In genomic region chr3:150370129-150370602, GRCh38 we compare ENCODE assay signal across 7 cellular contexts. TPM values are rescaled to one million over a fixed set of nuclear protein-coding genes. Genes with fewer than 3 reads are reported as not detected.
DNase-seq lines count a peak whose midpoint lies in the region; ATAC-seq and TF ChIP-seq lines count a peak whose summit lies in the region.

No MANE protein-coding gene starts in this region.

- H3K4me1 ChIP-seq in upper lobe of right lung, result peaks cover 9% of the 10 kb centered on the region

- no peaks in the 10 kb centered on the region for H3K36me3 ChIP-seq in upper lobe of right lung

- ATAC-seq in upper lobe of right lung, result peak; percentile 85
- no peak for ATAC-seq in activated naive CD8-positive, alpha-beta T cell treated with anti-CD3 and anti-CD28 coated beads, Interleukin-2, amount 50 U/mL, for 24 hours
- no peak for ATAC-seq in GM19328 (IDR thresholded peaks at IDR 0.05; ENCODE audit: unreplicated experiment)

- no peaks in the 10 kb centered on the region for H3K36me3 Mint-ChIP-seq in activated naive CD8-positive, alpha-beta T cell treated with anti-CD3 and anti-CD28 coated beads, Interleukin-2, amount 50 U/mL, for 24 hours (ENCODE audit: low read depth)
- peaks cover 1% of the 10 kb centered on the region for H3K36me3 Mint-ChIP-seq in activated naive CD8-positive, alpha-beta T cell treated with anti-CD3 and anti-CD28 coated beads for 36 hours

- no peaks in the 10 kb centered on the region for H3K9me3 Mint-ChIP-seq in activated naive CD8-positive, alpha-beta T cell treated with anti-CD3 and anti-CD28 coated beads, Interleukin-2, amount 50 U/mL, for 24 hours
- no peaks in the 10 kb centered on the region for H3K9me3 Mint-ChIP-seq in activated naive CD8-positive, alpha-beta T cell treated with anti-CD3 and anti-CD28 coated beads for 36 hours

- peak; percentile 56; the same call in 1 of the 2 replicates for TF ChIP-seq EP300 in Ishikawa (IDR thresholded peaks at IDR 0.05; ENCODE audit: borderline replicate concordance)

- intact Hi-C loops in upper lobe of right lung (cut with DNase I), result no loop called here

- no peak overlapping the region for H3K27ac Mint-ChIP-seq in activated naive CD8-positive, alpha-beta T cell treated with anti-CD3 and anti-CD28 coated beads, Interleukin-2, amount 50 U/mL, for 24 hours
- no peak overlapping the region for H3K27ac Mint-ChIP-seq in activated naive CD8-positive, alpha-beta T cell treated with anti-CD3 and anti-CD28 coated beads for 36 hours

- peak; percentile 12 for TF ChIP-seq CTCF in upper lobe of right lung (IDR thresholded peaks at IDR 0.05)

- peak overlapping the region; percentile 9 for H3K27ac ChIP-seq in upper lobe of right lung

- H3K9me3 ChIP-seq in upper lobe of right lung, result no peaks in the 10 kb centered on the region

- H3K4me3 Mint-ChIP-seq in activated naive CD8-positive, alpha-beta T cell treated with anti-CD3 and anti-CD28 coated beads, Interleukin-2, amount 50 U/mL, for 24 hours, result no peak overlapping the region
- no peak overlapping the region for H3K4me3 Mint-ChIP-seq in activated naive CD8-positive, alpha-beta T cell treated with anti-CD3 and anti-CD28 coated beads for 36 hours

- DNase-seq in cerebellar cortex (ENCODE audit: low spot score) (peak; percentile 11), left kidney (ENCODE audit: low read depth, low spot score) (peak; percentile 78), upper lobe of right lung (no peak)
- DNase-seq in activated naive CD8-positive, alpha-beta T cell treated with anti-CD3 and anti-CD28 coated beads, Interleukin-2, amount 50 U/mL, for 24 hours, result no peak
- no peak for DNase-seq in activated naive CD8-positive, alpha-beta T cell treated with anti-CD3 and anti-CD28 coated beads for 36 hours

- H3K4me1 Mint-ChIP-seq in activated naive CD8-positive, alpha-beta T cell treated with anti-CD3 and anti-CD28 coated beads, Interleukin-2, amount 50 U/mL, for 24 hours, result peaks cover 2% of the 10 kb centered on the region
- H3K4me1 Mint-ChIP-seq in activated naive CD8-positive, alpha-beta T cell treated with anti-CD3 and anti-CD28 coated beads for 36 hours, result no peaks in the 10 kb centered on the region

- H3K27me3 ChIP-seq in upper lobe of right lung, result no peaks in the 10 kb centered on the region

- no peaks in the 10 kb centered on the region for H3K27me3 Mint-ChIP-seq in activated naive CD8-positive, alpha-beta T cell treated with anti-CD3 and anti-CD28 coated beads, Interleukin-2, amount 50 U/mL, for 24 hours
- no peaks in the 10 kb centered on the region for H3K27me3 Mint-ChIP-seq in activated naive CD8-positive, alpha-beta T cell treated with anti-CD3 and anti-CD28 coated beads for 36 hours

- peak; percentile 38; the same call in 1 of the 2 replicates for TF ChIP-seq RAD21 in Ishikawa (IDR thresholded peaks at IDR 0.05; ENCODE audit: low read depth)

- no peak overlapping the region for H3K4me3 ChIP-seq in upper lobe of right lung

TF ChIP-seq in Ishikawa, 13 proteins besides CTCF, POLR2A, EP300 and RAD21:
- TF ChIP-seq EGR1 (IDR thresholded peaks at IDR 0.05) (no peak), TEAD4 (IDR thresholded peaks at IDR 0.05) (peak; percentile 90), CEBPB (IDR thresholded peaks at IDR 0.05) (no peak), MAX (IDR thresholded peaks at IDR 0.05) (peak; percentile 62), TCF12 (IDR thresholded peaks at IDR 0.05; ENCODE audit: low read depth) (0 out of 2 replicates have a peak, but pooled peaks have one; percentile 47), CREB1 (IDR thresholded peaks at IDR 0.05; ENCODE audit: low read depth) (no peak), ZBTB7A (IDR thresholded peaks at IDR 0.05; ENCODE audit: low read depth) (no peak), FOXM1 (IDR thresholded peaks at IDR 0.05; ENCODE audit: borderline replicate concordance, low read depth) (0 out of 2 replicates have a peak, but pooled peaks have one; percentile 32), YY1 (IDR thresholded peaks at IDR 0.05; ENCODE audit: low read depth) (no peak), TAF1 (IDR thresholded peaks at IDR 0.05; ENCODE audit: low read depth) (no peak), NFIC (IDR thresholded peaks at IDR 0.05) (peak; percentile 39; the same call in 1 of the 2 replicates), USF1 (IDR thresholded peaks at IDR 0.05) (no peak), REST (IDR thresholded peaks at IDR 0.05; ENCODE audit: low read depth) (no peak)

RNA-seq across cellular contexts. Expression of gene TSC22D2, which starts 37.9 kb away (rescaled TPM):
- total RNA-seq in upper lobe of right lung, result 29.2 TPM
- 10 to 100 TPM; 16.8 to 17.1 TPM for total RNA-seq in activated naive CD8-positive, alpha-beta T cell treated with anti-CD3 and anti-CD28 coated beads for 36 hours

Comparison
In these comparisons a context has a peak if more than half of its experiments do, and no peak if none do; other contexts are left out.
1. DNase-seq: peak in cerebellar cortex (single experiment) and left kidney (single experiment); none in upper lobe of right lung (single experiment), activated naive CD8-positive, alpha-beta T cell treated with anti-CD3 and anti-CD28 coated beads, Interleukin-2, amount 50 U/mL, for 24 hours (single experiment) and activated naive CD8-positive, alpha-beta T cell treated with anti-CD3 and anti-CD28 coated beads for 36 hours (single experiment).